Comparison of ENCODE assay signal across 25 cellular contexts in the genomic region with DNA sequence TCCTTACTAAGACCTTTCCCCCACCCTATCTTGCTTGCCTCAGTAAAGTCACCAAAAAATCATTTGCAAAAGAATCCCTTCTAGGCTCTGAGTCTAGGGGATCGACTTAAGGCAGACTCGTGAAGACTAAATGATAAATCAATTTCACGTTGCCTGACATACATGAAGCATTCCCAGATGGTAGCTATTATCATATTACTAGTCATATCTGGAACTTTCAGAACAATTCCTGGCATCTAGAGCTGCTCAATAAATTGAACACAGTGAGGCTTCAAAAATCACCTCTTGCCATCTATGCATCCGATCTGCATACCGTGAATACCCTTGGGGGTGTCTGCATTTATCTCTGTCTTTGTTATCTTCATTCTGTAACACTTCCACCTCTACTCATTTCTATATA. TPM values are rescaled to one million over a fixed set of nuclear protein-coding genes. Genes with fewer than 3 reads are reported as not detected.
"Had no signal": no experiment of that assay in that cellular context is flagged by ENCODE, and none has a peak within 500 bp of the region (broad histone marks: within the 10 kb centered on the region; RNA-seq: fewer than 3 reads in every experiment).

No MANE protein-coding gene starts in this region.

- H3K4me1 Mint-ChIP-seq: activated naive CD4-positive, alpha-beta T cell treated with anti-CD3 and anti-CD28 coated beads, Interleukin-2, amount 10 ng/mL, durations not matched to agents 7 days and 5 days; activated naive CD8-positive, alpha-beta T cell treated with anti-CD3 and anti-CD28 coated beads for 36 hours had no signal

- ATAC-seq: activated CD4-positive, CD25-positive, alpha-beta regulatory T cell treated with anti-CD3 and anti-CD28 coated beads, Interleukin-2, amount 50 U/mL, for 24 hours; activated CD8-positive, alpha-beta T cell treated with anti-CD3 and anti-CD28 coated beads for 36 hours; activated T-cell treated with anti-CD3 and anti-CD28 coated beads, Interleukin-2, amount 50 U/mL, for 72 hours; Panc1; Right ventricle myocardium inferior had no signal

- H3K4me3 Mint-ChIP-seq: activated CD8-positive, alpha-beta T cell treated with anti-CD3 and anti-CD28 coated beads for 36 hours; activated naive CD4-positive, alpha-beta T cell treated with anti-CD3 and anti-CD28 coated beads, Interleukin-2, amount 10 ng/mL, durations not matched to agents 7 days and 5 days; activated naive CD8-positive, alpha-beta T cell treated with anti-CD3 and anti-CD28 coated beads for 36 hours; activated T-cell treated with anti-CD3 and anti-CD28 coated beads, Interleukin-2, amount 50 U/mL, for 72 hours; T-helper 1 cell treated with Interleukin-12 subunit alpha and Interleukin-12 subunit beta and Interleukin-4 antibody, amounts not matched to agents 30 μg/mL and 1 μg/mL, for 36 hours had no signal

- H3K36me3 Mint-ChIP-seq: activated naive CD4-positive, alpha-beta T cell treated with anti-CD3 and anti-CD28 coated beads, Interleukin-2, amount 10 ng/mL, durations not matched to agents 7 days and 5 days; activated naive CD8-positive, alpha-beta T cell treated with anti-CD3 and anti-CD28 coated beads for 36 hours had no signal

- H3K36me3 ChIP-seq: adrenal gland had no signal

- H3K9me3 Mint-ChIP-seq: activated CD8-positive, alpha-beta T cell treated with anti-CD3 and anti-CD28 coated beads for 36 hours; activated naive CD4-positive, alpha-beta T cell treated with anti-CD3 and anti-CD28 coated beads, Interleukin-2, amount 10 ng/mL, durations not matched to agents 7 days and 5 days; activated naive CD8-positive, alpha-beta T cell treated with anti-CD3 and anti-CD28 coated beads for 36 hours; activated T-cell treated with anti-CD3 and anti-CD28 coated beads, Interleukin-2, amount 50 U/mL, for 72 hours; activated T-helper 2 cell treated with anti-CD3 and anti-CD28 coated beads, Interferon-gamma antibody, Interleukin-2, Interleukin-4, amounts not matched to agents 10 μg/mL and 5 μg/mL and 100 μg/mL, durations not matched to agents 14 hours and 24 hours and 36 hours; T-helper 1 cell treated with Interleukin-12 subunit alpha and Interleukin-12 subunit beta and Interleukin-4 antibody, amounts not matched to agents 30 μg/mL and 1 μg/mL, for 36 hours had no signal

- H3K27ac Mint-ChIP-seq: activated CD8-positive, alpha-beta T cell treated with anti-CD3 and anti-CD28 coated beads for 36 hours; activated naive CD4-positive, alpha-beta T cell treated with anti-CD3 and anti-CD28 coated beads, Interleukin-2, amount 10 ng/mL, durations not matched to agents 7 days and 5 days; activated naive CD8-positive, alpha-beta T cell treated with anti-CD3 and anti-CD28 coated beads for 36 hours; activated T-cell treated with anti-CD3 and anti-CD28 coated beads, Interleukin-2, amount 50 U/mL, for 72 hours; activated T-helper 2 cell treated with anti-CD3 and anti-CD28 coated beads, Interferon-gamma antibody, Interleukin-2, Interleukin-4, amounts not matched to agents 10 μg/mL and 5 μg/mL and 100 μg/mL, durations not matched to agents 14 hours and 24 hours and 36 hours; T-helper 1 cell treated with Interleukin-12 subunit alpha and Interleukin-12 subunit beta and Interleukin-4 antibody, amounts not matched to agents 30 μg/mL and 1 μg/mL, for 36 hours had no signal

- H3K27ac ChIP-seq: adrenal gland had no signal

- H3K4me1 ChIP-seq: adrenal gland had no signal

- DNase-seq: activated CD4-positive, alpha-beta T cell treated with anti-CD3 and anti-CD28 coated beads for 4 hours; activated CD8-positive, alpha-beta memory T cell treated with anti-CD3 and anti-CD28 coated beads, Interleukin-2, amount 50 U/mL, for 4 hours; activated CD8-positive, alpha-beta T cell treated with anti-CD3 and anti-CD28 coated beads for 36 hours; activated gamma-delta T cell treated with Interleukin-2 at 50 U/mL for 16 hours; activated naive CD4-positive, alpha-beta T cell treated with anti-CD3 and anti-CD28 coated beads, Interleukin-2, amount 10 ng/mL, durations not matched to agents 7 days and 5 days; activated naive CD8-positive, alpha-beta T cell treated with anti-CD3 and anti-CD28 coated beads for 36 hours; activated T-cell treated with anti-CD3 and anti-CD28 coated beads, Interleukin-2, amount 50 U/mL, for 72 hours; adrenal gland; anterior cingulate cortex; cerebellar nuclear complex; MM.1S; NCI-H1105 treated with DMSO at 0.1 percent for 48 hours; NCI-H1436 treated with DMSO at 0.1 percent for 48 hours; NCI-H187; NCI-H2081; NCI-H510A treated with DMSO at 0.1 percent for 48 hours; NCI-H69; NK-92 treated with Interleukin-12 subunit alpha and Interleukin-12 subunit beta, amount 100 ng/mL, for 24 hours; OCI-M1; RPMI8226 had no signal

- H3K9me3 ChIP-seq: adrenal gland had no signal

- H3K27me3 Mint-ChIP-seq: activated CD8-positive, alpha-beta T cell treated with anti-CD3 and anti-CD28 coated beads for 36 hours; activated naive CD4-positive, alpha-beta T cell treated with anti-CD3 and anti-CD28 coated beads, Interleukin-2, amount 10 ng/mL, durations not matched to agents 7 days and 5 days; activated naive CD8-positive, alpha-beta T cell treated with anti-CD3 and anti-CD28 coated beads for 36 hours had no signal

- H3K4me3 ChIP-seq: adrenal gland had no signal

- H3K27me3 ChIP-seq: adrenal gland had no signal

RNA-seq across cellular contexts. Expression of gene DAB1, which starts 49.6 kb away (rescaled TPM):
- total RNA-seq: activated CD8-positive, alpha-beta T cell treated with anti-CD3 and anti-CD28 coated beads for 36 hours; activated naive CD8-positive, alpha-beta T cell treated with anti-CD3 and anti-CD28 coated beads for 36 hours; activated T-helper 2 cell treated with anti-CD3 and anti-CD28 coated beads, Interferon-gamma antibody, Interleukin-2, Interleukin-4, amounts not matched to agents 10 μg/mL and 5 μg/mL and 100 μg/mL, durations not matched to agents 14 hours and 24 hours and 36 hours had no signal
